In the genomic region with DNA sequence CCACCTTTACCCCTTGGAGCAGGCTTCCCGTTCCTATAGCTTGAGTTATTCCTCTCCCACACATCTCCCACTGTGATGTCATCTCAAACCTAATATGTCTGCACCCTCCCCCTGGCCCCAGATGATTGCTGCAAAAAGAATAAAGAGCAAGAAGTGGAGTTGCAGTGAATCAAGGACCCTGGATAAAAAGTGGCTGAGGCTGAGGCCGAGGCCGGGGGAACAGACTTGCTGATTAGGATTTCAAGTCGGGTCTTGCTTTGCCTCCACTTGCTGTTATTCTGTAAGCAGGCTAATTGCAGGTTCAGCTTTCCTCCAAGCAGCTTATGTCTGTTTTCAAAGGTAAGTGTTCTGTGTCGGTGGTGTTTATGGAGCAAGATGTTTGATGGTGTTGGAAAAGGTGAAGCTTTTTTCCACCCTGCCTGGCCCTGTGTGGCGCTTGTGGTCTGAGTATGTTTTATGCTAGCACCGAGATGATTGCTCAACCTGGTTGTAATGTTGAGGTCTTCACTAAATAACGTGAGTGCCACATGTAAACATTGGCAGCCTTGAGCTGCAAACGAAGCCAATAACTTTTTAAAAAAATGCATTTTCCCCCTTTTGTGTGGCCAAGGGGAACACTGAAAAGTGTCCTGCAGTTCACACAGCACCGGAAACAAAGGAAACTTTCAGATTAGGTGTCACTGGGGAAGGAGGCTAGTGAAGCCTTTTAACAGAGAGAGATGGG, we compare ENCODE assay signal across 22 cellular contexts. TPM values are rescaled to one million over a fixed set of nuclear protein-coding genes. Genes with fewer than 3 reads are reported as not detected.
DNase-seq lines count a peak whose midpoint lies in the region; ATAC-seq and TF ChIP-seq lines count a peak whose summit lies in the region.
"Had no signal": no experiment of that assay in that cellular context is flagged by ENCODE, and none has a peak within 500 bp of the region (broad histone marks: within the 10 kb centered on the region; RNA-seq: fewer than 3 reads in every experiment).

No MANE protein-coding gene starts in this region.

- no peak overlapping the region for H2AFZ ChIP-seq in neuronal stem cell (ENCODE audit: low read length)

- peak overlapping the region; percentile 53 for H3K27ac Mint-ChIP-seq in T-helper 17 cell
- no peak overlapping the region for H3K27ac Mint-ChIP-seq in stimulated activated memory B cell treated with anti-CD40 and anti-IgM and Interleukin-4, amounts not matched to agents 10 μg/mL and 1 μg/mL and 100 μg/mL, for 72 hours
- H3K27ac Mint-ChIP-seq: activated CD4-positive, alpha-beta T cell treated with anti-CD3 and anti-CD28 coated beads, Interleukin-2, amount 10 ng/mL, durations not matched to agents 7 days and 5 days; activated T-helper 2 cell treated with anti-CD3 and anti-CD28 coated beads, Interferon-gamma antibody, Interleukin-2, Interleukin-4, amounts not matched to agents 10 μg/mL and 5 μg/mL and 100 μg/mL, durations not matched to agents 14 hours and 24 hours and 36 hours had no signal

- no peak overlapping the region for H4K91ac ChIP-seq in neuronal stem cell (ENCODE audit: low read depth, low read length, poor library complexity)

- no peak overlapping the region for H3K18ac ChIP-seq in neuronal stem cell (ENCODE audit: low read length)

- H3K4me3 ChIP-seq in fibroblast of villous mesenchyme (ENCODE audit: low read depth, low read length) (no peak overlapping the region), neuronal stem cell (ENCODE audit: low read length in 2 of 2) (no peak overlapping the region)
- H3K4me3 ChIP-seq: heart right ventricle had no signal

- no peak overlapping the region for H2BK5ac ChIP-seq in neuronal stem cell (ENCODE audit: low read length)

- H4K8ac ChIP-seq in neuronal stem cell (ENCODE audit: low read depth, low read length): no peak overlapping the region

- H3K27ac ChIP-seq in neuronal stem cell (replicated peaks; ENCODE audit: low read length): peak overlapping the region; percentile 61
- H3K27ac ChIP-seq: heart right ventricle, HL-60 had no signal

- DNase-seq in activated CD8-positive, alpha-beta memory T cell treated with anti-CD3 and anti-CD28 coated beads for 24 hours: peak; percentile 52
- DNase-seq in activated CD8-positive, alpha-beta memory T cell treated with anti-CD3 and anti-CD28 coated beads, Interleukin-2, amount 50 U/mL, for 4 hours: no peak
- DNase-seq in T-helper 17 cell: no peak
- DNase-seq in fibroblast of villous mesenchyme (ENCODE audit: low read depth): peak; percentile 69
- no peak for DNase-seq in neuronal stem cell (ENCODE audit: low spot score)
- DNase-seq in left ventricle myocardium superior: no peak
- DNase-seq in NCI-H2196 treated with DMSO at 0.1 percent for 48 hours (lab: John Stamatoyannopoulos, UW; ENCODE audit: unreplicated experiment): no peak
- DNase-seq: ACHN; activated CD4-positive, alpha-beta T cell treated with anti-CD3 and anti-CD28 coated beads, Interleukin-2, amount 10 ng/mL, durations not matched to agents 7 days and 5 days; cortex of kidney; erythroblast; heart right ventricle; Kasumi-1; NCI-H2081; NCI-H774; right cardiac atrium; Right ventricle myocardium superior; stimulated activated CD4-positive, alpha-beta T cell treated with anti-CD3 and anti-CD28 coated beads, Interleukin-2, amount 100 ng/mL, for 24 hours; stimulated activated CD8-positive, alpha-beta memory T cell treated with anti-CD3 and anti-CD28 coated beads, Interleukin-4, amount 100 ng/mL, for 48 hours had no signal

- no peak overlapping the region for H2BK120ac ChIP-seq in neuronal stem cell (ENCODE audit: low read depth, low read length)

- no peak overlapping the region for H2BK12ac ChIP-seq in neuronal stem cell (ENCODE audit: low read length)

- H3K4ac ChIP-seq in neuronal stem cell (ENCODE audit: low read length): no peak overlapping the region

- no peak overlapping the region for H3K4me3 Mint-ChIP-seq in T-helper 17 cell
- no peak overlapping the region for H3K4me3 Mint-ChIP-seq in stimulated activated memory B cell treated with anti-CD40 and anti-IgM and Interleukin-4, amounts not matched to agents 10 μg/mL and 1 μg/mL and 100 μg/mL, for 72 hours
- H3K4me3 Mint-ChIP-seq: activated CD4-positive, alpha-beta T cell treated with anti-CD3 and anti-CD28 coated beads, Interleukin-2, amount 10 ng/mL, durations not matched to agents 7 days and 5 days had no signal

- no peak overlapping the region for H3K4me2 ChIP-seq in neuronal stem cell (ENCODE audit: insufficient read depth, low read length, poor library complexity, severe bottlenecking)

- TF ChIP-seq CTCF in fibroblast of villous mesenchyme (IDR thresholded peaks at IDR 0.05; ENCODE audit: insufficient read depth, low read depth, low read length): no peak

- no peak overlapping the region for H3K9ac ChIP-seq in neuronal stem cell (ENCODE audit: low read depth, low read length, poor library complexity)

- peaks cover 10% of the 10 kb centered on the region for H3K36me3 Mint-ChIP-seq in T-helper 17 cell (ENCODE audit: low read depth)
- H3K36me3 Mint-ChIP-seq in stimulated activated memory B cell treated with anti-CD40 and anti-IgM and Interleukin-4, amounts not matched to agents 10 μg/mL and 1 μg/mL and 100 μg/mL, for 72 hours: peaks cover 22% of the 10 kb centered on the region

- peaks cover 12 to 92% of the 10 kb centered on the region in 2 donors for H3K36me3 ChIP-seq in neuronal stem cell (replicated peaks in 1 of 2; ENCODE audit: control insufficient read depth in 2 of 2, insufficient read depth in 2 of 2, low read length in 2 of 2)
- H3K36me3 ChIP-seq: heart right ventricle had no signal

- peaks cover 32 to 39% of the 10 kb centered on the region in 2 donors for H3K4me1 ChIP-seq in neuronal stem cell (ENCODE audit: control insufficient read depth in 2 of 2, insufficient read depth in 1 of 2, low read depth in 1 of 2, low read length in 2 of 2)

- peaks cover 9% of the 10 kb centered on the region for H3K79me1 ChIP-seq in neuronal stem cell (ENCODE audit: low read depth, low read length)

- no peak for ATAC-seq in T-helper 17 cell
- no peak for ATAC-seq in left ventricle myocardium superior
- no peak for ATAC-seq in stimulated activated memory B cell treated with anti-CD40 and anti-IgM and Interleukin-4, amounts not matched to agents 10 μg/mL and 1 μg/mL and 100 μg/mL, for 72 hours
- ATAC-seq: heart right ventricle, right cardiac atrium had no signal

- H3K9me3 Mint-ChIP-seq in stimulated activated memory B cell treated with anti-CD40 and anti-IgM and Interleukin-4, amounts not matched to agents 10 μg/mL and 1 μg/mL and 100 μg/mL, for 72 hours: no peaks in the 10 kb centered on the region
- H3K9me3 Mint-ChIP-seq: activated T-helper 2 cell treated with anti-CD3 and anti-CD28 coated beads, Interferon-gamma antibody, Interleukin-2, Interleukin-4, amounts not matched to agents 10 μg/mL and 5 μg/mL and 100 μg/mL, durations not matched to agents 14 hours and 24 hours and 36 hours had no signal

- no peak overlapping the region for H3K14ac ChIP-seq in neuronal stem cell (ENCODE audit: low read length)

- intact Hi-C loops in left ventricle myocardium superior (cut with micrococcal nuclease): no loop called here

- H2BK15ac ChIP-seq in neuronal stem cell (ENCODE audit: low read length): no peak overlapping the region

- H3K23ac ChIP-seq in neuronal stem cell (ENCODE audit: low read depth, low read length, poor library complexity): no peak overlapping the region

- H3K27me3 Mint-ChIP-seq in T-helper 17 cell: no peaks in the 10 kb centered on the region
- H3K27me3 Mint-ChIP-seq in stimulated activated memory B cell treated with anti-CD40 and anti-IgM and Interleukin-4, amounts not matched to agents 10 μg/mL and 1 μg/mL and 100 μg/mL, for 72 hours: peaks cover 60% of the 10 kb centered on the region
- H3K27me3 Mint-ChIP-seq: activated CD4-positive, alpha-beta T cell treated with anti-CD3 and anti-CD28 coated beads, Interleukin-2, amount 10 ng/mL, durations not matched to agents 7 days and 5 days had no signal

- H3K9me3 ChIP-seq in T-helper 17 cell (ENCODE audit: control insufficient read depth, low read length, poor library complexity, severe bottlenecking) (no peaks in the 10 kb centered on the region), neuronal stem cell (replicated peaks in 1 of 2; ENCODE audit: control insufficient read depth in 2 of 2, insufficient read depth in 1 of 2, low read depth in 1 of 2, low read length in 2 of 2) (peaks cover 2 to 42% of the 10 kb centered on the region in 2 donors)
- H3K9me3 ChIP-seq: heart right ventricle had no signal

- no peaks in the 10 kb centered on the region for H3K27me3 ChIP-seq in neuronal stem cell (ENCODE audit: control insufficient read depth in 3 of 3, insufficient read depth in 3 of 3, low read depth in 1 of 3, low read length in 3 of 3)

- H3K4me1 Mint-ChIP-seq in T-helper 17 cell: peaks cover 53% of the 10 kb centered on the region
- H3K4me1 Mint-ChIP-seq in stimulated activated memory B cell treated with anti-CD40 and anti-IgM and Interleukin-4, amounts not matched to agents 10 μg/mL and 1 μg/mL and 100 μg/mL, for 72 hours: peaks cover under 1% of the 10 kb centered on the region

- no peak overlapping the region for H2AK5ac ChIP-seq in neuronal stem cell (ENCODE audit: low read depth, low read length)

- no CpG with 5 or more reads among the region's 10 CpGs for WGBS in neuronal stem cell (ENCODE audit: extremely low coverage in 2 of 2, insufficient read length in 2 of 2, insufficient replicate concordance in 1 of 2), 2 donors

RNA-seq across cellular contexts. Expression of a gene that starts 15.4 kb away (rescaled TPM):
- 10 to 100 TPM; 13.5 to 15.4 TPM for total RNA-seq in T-helper 17 cell
- 7.4 and 10.4 TPM in 2 replicates for total RNA-seq in fibroblast of villous mesenchyme
- polyA plus RNA-seq in neuronal stem cell (2013, experiment 1 of 2): 17.6 TPM
- polyA plus RNA-seq in neuronal stem cell (2013, experiment 2 of 2): 18.0 TPM
- total RNA-seq in left ventricle myocardium superior: 1.7 TPM

Comparison
In these comparisons a context has a peak if more than half of its experiments do, and no peak if none do; other contexts are left out.
1. DNase-seq: peak in activated CD8-positive, alpha-beta memory T cell treated with anti-CD3 and anti-CD28 coated beads for 24 hours (single experiment) and fibroblast of villous mesenchyme (single experiment); none in activated CD8-positive, alpha-beta memory T cell treated with anti-CD3 and anti-CD28 coated beads, Interleukin-2, amount 50 U/mL, for 4 hours (single experiment), T-helper 17 cell (0 of 3), neuronal stem cell (single experiment), left ventricle myocardium superior (single experiment) and NCI-H2196 treated with DMSO at 0.1 percent for 48 hours (single experiment).